8 cellular contexts compared by ENCODE assay signal in genomic region chr22:50252081-50253045, GRCh38. TPM values are rescaled to one million over a fixed set of nuclear protein-coding genes. Genes with fewer than 3 reads are reported as not detected.
DNase-seq lines count a peak whose midpoint lies in the region; ATAC-seq and TF ChIP-seq lines count a peak whose summit lies in the region.

No MANE protein-coding gene starts in this region.

- ATAC-seq in left lobe of liver (peak; percentile 73), GM18870 (IDR thresholded peaks at IDR 0.05; ENCODE audit: unreplicated experiment) (no peak)

- TF ChIP-seq CTCF in LNCaP clone FGC (IDR thresholded peaks at IDR 0.05; ENCODE audit: control insufficient read depth, extremely low read depth, insufficient read depth) = peak; percentile 69

- DNase-seq in ELF-1 (ENCODE audit: low read depth, low spot score) (peak; percentile 74), LNCaP clone FGC (ENCODE audit: low read depth) (no peak), cerebellar cortex (ENCODE audit: low spot score) (peak; percentile 86), left lobe of liver (ENCODE audit: low spot score) (peak; percentile 79), GOT3 (lab: John Stamatoyannopoulos, UW) (no peak)
- DNase-seq in activated CD4-positive, CD25-positive, alpha-beta regulatory T cell (lab: John Stamatoyannopoulos, UW) = peak; percentile 47 to 62 (median 52)
- DNase-seq in stimulated activated CD8-positive, alpha-beta memory T cell treated with anti-CD3 and anti-CD28 coated beads, Interleukin-12 subunit alpha, Interleukin-12 subunit beta, amount 100 ng/mL, for 1 hour (ENCODE audit: low read depth) = peak; percentile 48

- no peak overlapping the region for H3K4me3 ChIP-seq in LNCaP clone FGC (ENCODE audit: low read depth, low read length)

RNA-seq across cellular contexts. Expression of gene HDAC10, which starts 1.3 kb away (rescaled TPM):
- 33.3 TPM for total RNA-seq in left lobe of liver

RNA-seq across cellular contexts. Expression of gene TUBGCP6, which starts 7.5 kb away (rescaled TPM):
- total RNA-seq in left lobe of liver = 21.3 TPM

RNA-seq across cellular contexts. Expression of gene MAPK12, which starts 9.1 kb away (rescaled TPM):
- 5.0 TPM for total RNA-seq in left lobe of liver

RNA-seq across cellular contexts. Expression of gene MAPK11, which starts 17.8 kb away (rescaled TPM):
- total RNA-seq in left lobe of liver = 8.2 TPM

RNA-seq across cellular contexts. Expression of gene SELENOO, which starts 51.6 kb away (rescaled TPM):
- total RNA-seq in left lobe of liver = 85.2 TPM

Comparison
In these comparisons a context has a peak if more than half of its experiments do, and no peak if none do; other contexts are left out.
1. DNase-seq: peak in ELF-1 (single experiment), activated CD4-positive, CD25-positive, alpha-beta regulatory T cell (4 of 4), cerebellar cortex (single experiment), left lobe of liver (single experiment) and stimulated activated CD8-positive, alpha-beta memory T cell treated with anti-CD3 and anti-CD28 coated beads, Interleukin-12 subunit alpha, Interleukin-12 subunit beta, amount 100 ng/mL, for 1 hour (single experiment); none in LNCaP clone FGC (single experiment) and GOT3 (single experiment).